9 cellular contexts compared by ENCODE assay signal in genomic region chr19:30278882-30279254, GRCh38.
"Had no signal": no experiment of that assay in that cellular context is flagged by ENCODE, and none has a peak within 500 bp of the region (broad histone marks: within the 10 kb centered on the region; RNA-seq: fewer than 3 reads in every experiment).

No MANE protein-coding gene starts in this region.

- H2AFZ ChIP-seq: GM23248, GM23338 had no signal

- H3K4me3 ChIP-seq: GM23248, GM23338, HAP-1 had no signal

- DNase-seq: GM23248, GOT3, H7, H9, HCEC 1CT, HFFc6 had no signal

- H3K27ac ChIP-seq: GM23248 had no signal

- H3K9me3 ChIP-seq: HAP-1 had no signal

- H3K9ac ChIP-seq: GM23248 had no signal

- H3K4me2 ChIP-seq: GM23338 had no signal

- FAIRE-seq: H54 had no signal
